Comparison of ENCODE assay signal across 2 cellular contexts in genomic region chr6:71676298-71676697, GRCh38.
TF ChIP-seq lines count a peak whose summit lies in the region.

No MANE protein-coding gene starts in this region.

TF ChIP-seq in GM23338, 12 proteins besides CTCF, POLR2A, EP300 and RAD21:
- TF ChIP-seq ZNF331 (CRISPR knock-in tag; IDR thresholded peaks at IDR 0.05; ENCODE audit: low read depth) (no peak), JUNB (IDR thresholded peaks at IDR 0.05; ENCODE audit: unreplicated experiment) (no peak), EZH2 (IDR thresholded peaks at IDR 0.05; ENCODE audit: low read depth, unreplicated experiment) (no peak), REST (IDR thresholded peaks at IDR 0.05; ENCODE audit: unreplicated experiment) (no peak), STAT1 (IDR thresholded peaks at IDR 0.05; ENCODE audit: unreplicated experiment) (no peak), EZH2phosphoT487 (IDR thresholded peaks at IDR 0.05; ENCODE audit: unreplicated experiment) (no peak), POLR2AphosphoS5 (IDR thresholded peaks at IDR 0.05; ENCODE audit: low read depth) (no peak), ETS1 (IDR thresholded peaks at IDR 0.05) (no peak), ZNF462 (CRISPR knock-in tag; IDR thresholded peaks at IDR 0.05) (no peak), ZNF114 (CRISPR knock-in tag; IDR thresholded peaks at IDR 0.05) (no peak), CREB1 (CRISPR knock-in tag; IDR thresholded peaks at IDR 0.05; ENCODE audit: low read depth) (no peak), NANOG (IDR thresholded peaks at IDR 0.05; ENCODE audit: borderline replicate concordance) (no peak)

TF ChIP-seq in H1, 55 proteins besides CTCF, POLR2A, EP300 and RAD21:
- TF ChIP-seq SRF (IDR thresholded peaks at IDR 0.05; ENCODE audit: low read depth, low read length) (no peak), CHD1 (IDR thresholded peaks at IDR 0.05; ENCODE audit: low read depth, low read length) (no peak), PHF8 (conservative IDR thresholded peaks at IDR 0.05; ENCODE audit: low read depth, low read length) (no peak), CREB1 (IDR thresholded peaks at IDR 0.05) (no peak), CBX8 (IDR thresholded peaks at IDR 0.05; ENCODE audit: borderline replicate concordance, low read depth, low read length) (no peak), RBBP5 (IDR thresholded peaks at IDR 0.05; ENCODE audit: borderline replicate concordance, low read depth, low read length) (no peak), BACH1 (IDR thresholded peaks at IDR 0.05; ENCODE audit: low read length) (no peak), SIN3A (conservative IDR thresholded peaks at IDR 0.05 in 1 of 2, IDR thresholded peaks at IDR 0.05 in 1 of 2; ENCODE audit: low read depth in 1 of 2, low read length in 2 of 2) (no peak), NANOG (IDR thresholded peaks at IDR 0.05; ENCODE audit: insufficient read depth, low read depth, low read length, poor library complexity, severe bottlenecking) (no peak), POU5F1 (IDR thresholded peaks at IDR 0.05; ENCODE audit: low read depth, low read length) (no peak)
TF ChIP-seq in H1: peak in this region for 0.
